In genomic region chr5:6905423-6905822, GRCh38 we compare ENCODE assay signal across 17 cellular contexts.
DNase-seq lines count a peak whose midpoint lies in the region; ATAC-seq and TF ChIP-seq lines count a peak whose summit lies in the region.
"Had no signal": no experiment of that assay in that cellular context is flagged by ENCODE, and none has a peak within 500 bp of the region (broad histone marks: within the 10 kb centered on the region; RNA-seq: fewer than 3 reads in every experiment).

No MANE protein-coding gene starts in this region.

- H3K27me3 ChIP-seq in gastroesophageal sphincter (peaks cover 16% of the 10 kb centered on the region), tibial nerve (no peaks in the 10 kb centered on the region), spleen (replicated peaks in 1 of 7) (no peaks in the 10 kb centered on the region)

- no peak overlapping the region for H3K27ac ChIP-seq in gastroesophageal sphincter
- H3K27ac ChIP-seq in tibial nerve = peak overlapping the region in 2 of 4 donors; percentile 32 to 59
- H3K27ac ChIP-seq in spleen = no peak overlapping the region

- H3K9me3 ChIP-seq in gastroesophageal sphincter (no peaks in the 10 kb centered on the region), tibial nerve (no peaks in the 10 kb centered on the region), spleen (no peaks in the 10 kb centered on the region)

- H3K4me1 ChIP-seq in gastroesophageal sphincter (no peaks in the 10 kb centered on the region), tibial nerve (peaks cover 0 to 10% (median 0%) of the 10 kb centered on the region in 4 donors), spleen (no peaks in the 10 kb centered on the region)

- H3K4me3 ChIP-seq in gastroesophageal sphincter = no peak overlapping the region
- no peak overlapping the region for H3K4me3 ChIP-seq in tibial nerve
- H3K4me3 ChIP-seq in spleen = no peak overlapping the region
- H3K4me3 ChIP-seq: GM12878 had no signal

- H3K36me3 ChIP-seq in gastroesophageal sphincter = no peaks in the 10 kb centered on the region
- H3K36me3 ChIP-seq in tibial nerve = no peaks in the 10 kb centered on the region
- no peaks in the 10 kb centered on the region for H3K36me3 ChIP-seq in spleen

- intact Hi-C loops in spleen (cut with DNase I; ENCODE audit: low total_unique reads) = no loop called here

- ATAC-seq in gastroesophageal sphincter = peak; percentile 41
- ATAC-seq: GM12878, HCT116, PC-3 had no signal

- no peak for TF ChIP-seq CTCF in gastroesophageal sphincter (IDR thresholded peaks at IDR 0.05)
- TF ChIP-seq CTCF in tibial nerve (IDR thresholded peaks at IDR 0.05) = no peak
- TF ChIP-seq CTCF in spleen (IDR thresholded peaks at IDR 0.05 in 8 of 11, conservative IDR thresholded peaks at IDR 0.05 in 3 of 11) = no peak

- no peak for TF ChIP-seq POLR2A in gastroesophageal sphincter (IDR thresholded peaks at IDR 0.05)
- TF ChIP-seq POLR2A in tibial nerve (IDR thresholded peaks at IDR 0.05) = no peak
- TF ChIP-seq POLR2A in spleen (IDR thresholded peaks at IDR 0.05) = no peak

- TF ChIP-seq EP300 in gastroesophageal sphincter (IDR thresholded peaks at IDR 0.05) (no peak), tibial nerve (IDR thresholded peaks at IDR 0.05) (no peak)

- WGBS in gastroesophageal sphincter (ENCODE audit: low coverage in 1 of 2), 2 donors = 41 to 76% methylated on average over 5 to 8 of the region's 8 CpGs
- 56 to 67% methylated on average over 8 of the region's 8 CpGs for WGBS in tibial nerve, 2 donors
- 73 to 82% (median 79%) methylated on average over 8 of the region's 8 CpGs for WGBS in spleen, 5 donors

- DNase-seq in DMS53 (lab: John Stamatoyannopoulos, UW) (peak; percentile 29), DMS53 treated with DMSO at 0.1 percent for 48 hours (lab: John Stamatoyannopoulos, UW; ENCODE audit: unreplicated experiment) (no peak), myocyte (ENCODE audit: low read depth) (peak; percentile 53), tibial nerve (ENCODE audit: low spot score in 2 of 2) (peak; percentile 17 to 32), Kasumi-1 (lab: John Stamatoyannopoulos, UW) (no peak), SW 1271 (lab: John Stamatoyannopoulos, UW) (no peak), spleen (no peak)
- DNase-seq: 8988T, C1 segment of cervical spinal cord, NCI-H146, NCI-H2081 treated with DMSO at 0.1 percent for 48 hours, NCI-H2227 treated with DMSO at 0.1 percent for 48 hours, NCI-H524 treated with DMSO at 0.1 percent for 48 hours, PC-3 had no signal

Comparison
In these comparisons a context has a peak if more than half of its experiments do, and no peak if none do; other contexts are left out.
1. DNase-seq: peak in DMS53 (single experiment), myocyte (single experiment) and tibial nerve (2 of 2); none in DMS53 treated with DMSO at 0.1 percent for 48 hours (single experiment), Kasumi-1 (0 of 2), SW 1271 (0 of 2) and spleen (single experiment).